Comparison of ENCODE assay signal across 21 cellular contexts in genomic region chr7:103314849-103315248, GRCh38.
"Had no signal": no experiment of that assay in that cellular context is flagged by ENCODE, and none has a peak within 500 bp of the region (broad histone marks: within the 10 kb centered on the region; RNA-seq: fewer than 3 reads in every experiment).

No MANE protein-coding gene starts in this region.

- ATAC-seq: heart right ventricle, mucosa of descending colon, psoas muscle, right cardiac atrium had no signal

- H3K27ac ChIP-seq: brain microvascular endothelial cell, colonic mucosa, ovary, vagina had no signal

- H3K4me2 ChIP-seq: SK-N-SH had no signal

- H3K27ac Mint-ChIP-seq: activated CD4-positive, alpha-beta T cell treated with anti-CD3 and anti-CD28 coated beads, Interleukin-2, amount 10 ng/mL, durations not matched to agents 7 days and 5 days had no signal

- H3K27me3 ChIP-seq: brain microvascular endothelial cell, colonic mucosa, heart right ventricle, ovary, stomach, vagina had no signal

- H3K27me3 Mint-ChIP-seq: activated CD4-positive, alpha-beta T cell treated with anti-CD3 and anti-CD28 coated beads, Interleukin-2, amount 10 ng/mL, durations not matched to agents 7 days and 5 days; naive B cell had no signal

- H3K9ac ChIP-seq: SK-N-SH had no signal

- H3K36me3 ChIP-seq: ovary had no signal

- H3K4me3 ChIP-seq: colonic mucosa, heart right ventricle, mucosa of descending colon, ovary, psoas muscle, stomach, vagina had no signal

- FAIRE-seq: endometrium had no signal

- H3K4me3 Mint-ChIP-seq: activated CD4-positive, alpha-beta T cell treated with anti-CD3 and anti-CD28 coated beads, Interleukin-2, amount 10 ng/mL, durations not matched to agents 7 days and 5 days; immature natural killer cell had no signal

- H3K9me3 ChIP-seq: colonic mucosa, heart right ventricle, mucosa of descending colon, ovary, psoas muscle, SK-N-SH, stomach, vagina had no signal

- DNase-seq: activated CD4-positive, alpha-beta T cell treated with anti-CD3 and anti-CD28 coated beads, Interleukin-2, amount 10 ng/mL, durations not matched to agents 7 days and 5 days; activated CD4-positive, CD25-positive, alpha-beta regulatory T cell; anterior cingulate cortex; brain microvascular endothelial cell; central memory CD4-positive, alpha-beta T cell; colonic mucosa; heart right ventricle; immature natural killer cell; mesenchymal stem cell; mucosa of descending colon; naive B cell; ovary; psoas muscle; right cardiac atrium; SK-N-SH; stimulated activated CD4-positive, alpha-beta T cell treated with anti-CD3 and anti-CD28 coated beads, Interleukin-2, amount 100 ng/mL, for 24 hours; stomach; T-helper 9 cell; trophoblast cell had no signal

- H3K9me3 Mint-ChIP-seq: activated CD4-positive, alpha-beta T cell treated with anti-CD3 and anti-CD28 coated beads, Interleukin-2, amount 10 ng/mL, durations not matched to agents 7 days and 5 days; immature natural killer cell; naive B cell had no signal

- H3K4me1 ChIP-seq: colonic mucosa, psoas muscle, stomach, vagina had no signal
